Comparison of ENCODE assay signal across 22 cellular contexts in the genomic region with DNA sequence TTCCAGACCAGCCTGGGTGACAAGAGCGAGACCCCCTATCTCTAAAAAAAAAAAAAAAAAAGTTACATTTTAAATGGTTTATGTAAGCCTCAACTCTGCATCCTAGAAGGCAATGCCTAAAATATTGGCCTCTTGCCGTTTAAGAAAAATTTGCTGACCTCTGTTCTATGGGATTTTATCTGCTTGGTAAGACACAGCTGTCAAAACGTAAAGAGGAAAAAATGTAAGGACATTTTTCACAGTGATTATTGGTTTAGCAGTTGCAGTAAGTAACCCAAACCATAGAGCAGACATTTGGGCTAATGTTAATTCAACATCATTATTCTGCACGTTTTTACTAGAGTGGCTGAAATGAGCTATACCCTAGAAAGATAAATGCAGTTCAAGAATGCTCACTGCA. TPM values are rescaled to one million over a fixed set of nuclear protein-coding genes. Genes with fewer than 3 reads are reported as not detected.
DNase-seq lines count a peak whose midpoint lies in the region; ATAC-seq, FAIRE-seq and TF ChIP-seq lines count a peak whose summit lies in the region.
"Had no signal": no experiment of that assay in that cellular context is flagged by ENCODE, and none has a peak within 500 bp of the region (broad histone marks: within the 10 kb centered on the region; RNA-seq: fewer than 3 reads in every experiment).

No MANE protein-coding gene starts in this region.

- TF ChIP-seq POLR2A in HepG2 (IDR thresholded peaks at IDR 0.05; ENCODE audit: insufficient read depth in 1 of 2, low read depth in 2 of 2, low read length in 2 of 2) (no peak), right lobe of liver (IDR thresholded peaks at IDR 0.05) (no peak)

- DNase-seq in HepG2 (ENCODE audit: low spot score) (no peak), right lobe of liver (no peak), fibroblast of villous mesenchyme (ENCODE audit: low read depth) (peak; percentile 59), hippocampal formation (lab: John Stamatoyannopoulos, UW) (no peak)
- no peak for DNase-seq in activated effector memory CD4-positive, alpha-beta T cell treated with anti-CD3 and anti-CD28 coated beads, Interleukin-2, amount 50 U/mL, for 16 hours
- DNase-seq: 8988T; Calu3; CD8-positive, alpha-beta memory T cell; DMS153; H7; NCI-H1092 treated with DMSO at 0.1 percent for 48 hours; NCI-H146; NCI-H2029; NCI-H2227 treated with DMSO at 0.1 percent for 48 hours; NCI-H510A; NCI-H748 treated with DMSO at 0.1 percent for 48 hours; Peyer's patch had no signal

- no peaks in the 10 kb centered on the region for H3K36me3 ChIP-seq in HepG2 (replicated peaks in 1 of 2; ENCODE audit: control insufficient read depth in 1 of 2, insufficient read depth in 2 of 2, low read length in 2 of 2)
- H3K36me3 ChIP-seq in right lobe of liver: no peaks in the 10 kb centered on the region
- H3K36me3 ChIP-seq in neuron (ENCODE audit: insufficient read depth, low read length): peaks cover 1% of the 10 kb centered on the region
- H3K36me3 ChIP-seq: Peyer's patch, SJSA1 had no signal

- TF ChIP-seq CTCF in HepG2 (CRISPR knock-in tag; IDR thresholded peaks at IDR 0.05) (no peak), right lobe of liver (IDR thresholded peaks at IDR 0.05) (no peak), fibroblast of villous mesenchyme (IDR thresholded peaks at IDR 0.05; ENCODE audit: insufficient read depth, low read depth, low read length) (no peak)

- H4K20me1 ChIP-seq in HepG2 (ENCODE audit: insufficient read depth, low read length): no peaks in the 10 kb centered on the region

- TF ChIP-seq EP300 in HepG2 (IDR thresholded peaks at IDR 0.05; ENCODE audit: low read depth in 2 of 2, low read length in 2 of 2): no peak
- TF ChIP-seq EP300 in HepG2 (CRISPR knock-in tag; IDR thresholded peaks at IDR 0.05; ENCODE audit: borderline replicate concordance): no peak

- intact Hi-C loops in HepG2 (cut with micrococcal nuclease; ENCODE audit: unreplicated experiment) (no loop called here), right lobe of liver (cut with DNase I) (loop anchor here (5.0 kb wide), 2 partner anchors 102 to 107 kb away; no protein-coding TSS in a partner anchor)

- no peaks in the 10 kb centered on the region for H3K9me3 ChIP-seq in HepG2 (ENCODE audit: low read length)
- H3K9me3 ChIP-seq in right lobe of liver: no peaks in the 10 kb centered on the region
- H3K9me3 ChIP-seq in neuron (ENCODE audit: low read length): no peaks in the 10 kb centered on the region
- H3K9me3 ChIP-seq: Peyer's patch, SJSA1 had no signal

- no peak overlapping the region for H2AFZ ChIP-seq in HepG2 (ENCODE audit: low read length)
- H2AFZ ChIP-seq in neuron (ENCODE audit: low read depth, low read length): peak overlapping the region; percentile 44

- in situ Hi-C loops in HepG2 (cut with HindIII; ENCODE audit: extremely low pct_ligation_motif_present, low pct_unique_long_range_greater_than_20kb): no loop called here

- no peak overlapping the region for H3K4me2 ChIP-seq in HepG2 (ENCODE audit: low read depth, low read length)

- peaks cover 59% of the 10 kb centered on the region for H3K4me1 ChIP-seq in HepG2 (ENCODE audit: insufficient read depth, low read length)
- peaks cover 0 to 2% (median 0%) of the 10 kb centered on the region in 4 donors for H3K4me1 ChIP-seq in right lobe of liver
- H3K4me1 ChIP-seq in neuron (ENCODE audit: insufficient read depth, low read length): peaks cover 50% of the 10 kb centered on the region

- H3K27me3 ChIP-seq in HepG2 (ENCODE audit: control insufficient read depth in 1 of 2, insufficient read depth in 2 of 2, low read length in 2 of 2) (no peaks in the 10 kb centered on the region), right lobe of liver (no peaks in the 10 kb centered on the region), neuron (ENCODE audit: insufficient read depth, low read length) (no peaks in the 10 kb centered on the region)

- 82% methylated on average over 4 of the region's 4 CpGs for WGBS in HepG2 (ENCODE audit: low lambda C conversion rate)
- 40% methylated on average over 4 of the region's 4 CpGs for WGBS in right lobe of liver (ENCODE audit: insufficient coverage, low coverage, low lambda C conversion rate, missing lambda C conversion rate)

- H3K4me3 ChIP-seq in HepG2 (replicated peaks in 1 of 3; ENCODE audit: insufficient read depth in 1 of 3, low read depth in 2 of 3, low read length in 3 of 3) (no peak overlapping the region), right lobe of liver (no peak overlapping the region), fibroblast of villous mesenchyme (ENCODE audit: low read depth, low read length) (no peak overlapping the region), neuron (ENCODE audit: low read length) (no peak overlapping the region)
- H3K4me3 ChIP-seq: Peyer's patch, SJSA1 had no signal

- CTCF ChIA-PET in HepG2 (lab: Yijun Ruan, JAX; ENCODE audit: low intra/inter-chr PET ratio, low total read pairs): no interaction called here

- POLR2A ChIA-PET in HepG2 (lab: Yijun Ruan, JAX): interaction anchor here (0.5 to 3.0 kb wide), 7 partner anchors 14 to 104 kb away, joined by 3 to 15 read pairs (median 10); partner anchors contain the start of gene E2F6

- H3K27ac ChIP-seq in HepG2 (ENCODE audit: extremely low read length, insufficient read depth, low read length) (no peak overlapping the region), right lobe of liver (no peak overlapping the region)
- H3K27ac ChIP-seq: C4-2B, Peyer's patch, SJSA1 had no signal

- BruUV-seq in HepG2 (replicated peaks; lab: Mats Ljungman, UMichigan): no TSS peak

- H3K79me2 ChIP-seq in HepG2 (ENCODE audit: insufficient read depth, low read length): peaks cover 25% of the 10 kb centered on the region

- FAIRE-seq in HepG2 (lab: Jason Lieb, UNC): no peak
- FAIRE-seq: GM12891 had no signal

- H3K9ac ChIP-seq in HepG2 (ENCODE audit: insufficient read depth, low read depth, low read length): no peak overlapping the region

- ATAC-seq in HepG2 (no peak), right lobe of liver (no peak), HG03469 (IDR thresholded peaks at IDR 0.05; ENCODE audit: unreplicated experiment) (no peak)

- TF ChIP-seq RAD21 in HepG2 (CRISPR knock-in tag; IDR thresholded peaks at IDR 0.05): no peak

RNA-seq across cellular contexts. Expression of gene E2F6, which starts 14.4 kb away (rescaled TPM):
- total RNA-seq in HepG2 (2016; rRNA removed; fragmentation: Illumina TruSeq; extraction: Trizol): 36.0 and 40.1 TPM in 2 replicates
- total RNA-seq in HepG2 (2016; cell fraction: cytosol; rRNA removed; fragmentation: Illumina TruSeq; extraction: Trizol; ENCODE audit: low read depth): 13.0 and 13.9 TPM in 2 replicates
- total RNA-seq in HepG2 (2016; cell fraction: insoluble cytoplasmic fraction; rRNA removed; fragmentation: Illumina TruSeq; extraction: Trizol): 36.8 and 38.9 TPM in 2 replicates
- total RNA-seq in HepG2 (2016; cell fraction: membrane; rRNA removed; fragmentation: Illumina TruSeq; extraction: Trizol): 37.8 and 40.8 TPM in 2 replicates
- total RNA-seq in HepG2 (2016; cell fraction: nucleus; rRNA removed; fragmentation: Illumina TruSeq; extraction: Trizol): 35.5 and 39.9 TPM in 2 replicates
- polyA plus RNA-seq in HepG2 (2011; rRNA removed): 22.6 and 27.3 TPM in 2 replicates
- polyA plus RNA-seq in HepG2 (2011; cell fraction: cytosol; rRNA removed): 9.9 and 16.5 TPM in 2 replicates
- polyA plus RNA-seq in HepG2 (2011; cell fraction: nucleus; rRNA removed): 15.6 and 16.3 TPM in 2 replicates
- 28.6 and 31.7 TPM in 2 replicates for polyA plus RNA-seq in HepG2 (2012)
- polyA plus RNA-seq in HepG2 (2016; cell fraction: cytosol; fragmentation: Illumina TruSeq; extraction: Trizol; ENCODE audit: low read depth): 10.7 and 15.9 TPM in 2 replicates
- polyA plus RNA-seq in HepG2 (2016; cell fraction: insoluble cytoplasmic fraction; fragmentation: Illumina TruSeq; extraction: Trizol; ENCODE audit: low read depth): 49.4 and 50.1 TPM in 2 replicates
- 27.3 and 31.7 TPM in 2 replicates for polyA plus RNA-seq in HepG2 (2016; cell fraction: membrane; fragmentation: Illumina TruSeq; extraction: Trizol; ENCODE audit: low read depth)
- 72.4 and 76.7 TPM in 2 replicates for polyA plus RNA-seq in HepG2 (2016; cell fraction: nucleus; fragmentation: Illumina TruSeq; extraction: Trizol; ENCODE audit: insufficient read depth, low read depth)
- polyA minus RNA-seq in HepG2 (2011; rRNA and poly(A)+ RNA removed; ENCODE audit: low replicate concordance): 8.6 and 12.9 TPM in 2 replicates
- polyA minus RNA-seq in HepG2 (2011; cell fraction: cytosol; rRNA and poly(A)+ RNA removed): 10.9 and 11.8 TPM in 2 replicates
- polyA minus RNA-seq in HepG2 (2011; cell fraction: nucleus; rRNA and poly(A)+ RNA removed): 32.4 and 33.1 TPM in 2 replicates
- total RNA-seq in right lobe of liver: 1 to 10 TPM; 4.4 to 9.9 (median 5.8) TPM
- total RNA-seq in fibroblast of villous mesenchyme: 11.3 and 13.4 TPM in 2 replicates

RNA-seq across cellular contexts. Expression of gene GREB1, which starts 53.4 kb away (rescaled TPM):
- total RNA-seq in HepG2 (2016; rRNA removed; fragmentation: Illumina TruSeq; extraction: Trizol): 61.2 and 64.2 TPM in 2 replicates
- total RNA-seq in HepG2 (2016; cell fraction: cytosol; rRNA removed; fragmentation: Illumina TruSeq; extraction: Trizol; ENCODE audit: low read depth): 22.9 and 28.7 TPM in 2 replicates
- total RNA-seq in HepG2 (2016; cell fraction: insoluble cytoplasmic fraction; rRNA removed; fragmentation: Illumina TruSeq; extraction: Trizol): 62.9 and 63.8 TPM in 2 replicates
- total RNA-seq in HepG2 (2016; cell fraction: membrane; rRNA removed; fragmentation: Illumina TruSeq; extraction: Trizol): 43.0 and 57.1 TPM in 2 replicates
- total RNA-seq in HepG2 (2016; cell fraction: nucleus; rRNA removed; fragmentation: Illumina TruSeq; extraction: Trizol): 118 and 132 TPM in 2 replicates
- 26.8 and 31.3 TPM in 2 replicates for polyA plus RNA-seq in HepG2 (2011; rRNA removed)
- polyA plus RNA-seq in HepG2 (2011; cell fraction: cytosol; rRNA removed): 20.4 and 21.0 TPM in 2 replicates
- polyA plus RNA-seq in HepG2 (2011; cell fraction: nucleus; rRNA removed): 110 and 130 TPM in 2 replicates
- polyA plus RNA-seq in HepG2 (2012): 47.0 and 84.0 TPM in 2 replicates
- 10.7 and 14.3 TPM in 2 replicates for polyA plus RNA-seq in HepG2 (2016; cell fraction: cytosol; fragmentation: Illumina TruSeq; extraction: Trizol; ENCODE audit: low read depth)
- polyA plus RNA-seq in HepG2 (2016; cell fraction: insoluble cytoplasmic fraction; fragmentation: Illumina TruSeq; extraction: Trizol; ENCODE audit: low read depth): 38.8 and 51.0 TPM in 2 replicates
- 17.8 and 18.3 TPM in 2 replicates for polyA plus RNA-seq in HepG2 (2016; cell fraction: membrane; fragmentation: Illumina TruSeq; extraction: Trizol; ENCODE audit: low read depth)
- polyA plus RNA-seq in HepG2 (2016; cell fraction: nucleus; fragmentation: Illumina TruSeq; extraction: Trizol; ENCODE audit: insufficient read depth, low read depth): 158 and 174 TPM in 2 replicates
- polyA minus RNA-seq in HepG2 (2011; rRNA and poly(A)+ RNA removed; ENCODE audit: low replicate concordance): 1.5 and 97.9 TPM in 2 replicates
- polyA minus RNA-seq in HepG2 (2011; cell fraction: cytosol; rRNA and poly(A)+ RNA removed): 60.3 and 64.2 TPM in 2 replicates
- polyA minus RNA-seq in HepG2 (2011; cell fraction: nucleus; rRNA and poly(A)+ RNA removed): 142 and 160 TPM in 2 replicates
- total RNA-seq in right lobe of liver: 10 to 100 TPM in 2 of 6 experiments, 1 to 10 TPM in 4; 1.6 to 19.5 (median 6.5) TPM
- under 0.01 TPM in 2 replicates for total RNA-seq in fibroblast of villous mesenchyme
- total RNA-seq: SJSA1 had no signal
